8 cellular contexts compared by ENCODE assay signal in genomic region chr7:30135551-30136271, GRCh38. TPM values are rescaled to one million over a fixed set of nuclear protein-coding genes. Genes with fewer than 3 reads are reported as not detected.
DNase-seq lines count a peak whose midpoint lies in the region; ATAC-seq and TF ChIP-seq lines count a peak whose summit lies in the region.

No MANE protein-coding gene starts in this region.

- H3K9me3 ChIP-seq in ascending aorta (no peaks in the 10 kb centered on the region), right atrium auricular region (no peaks in the 10 kb centered on the region), prostate gland (no peaks in the 10 kb centered on the region)

- H3K36me3 ChIP-seq in ascending aorta = no peaks in the 10 kb centered on the region
- H3K36me3 ChIP-seq in right atrium auricular region = no peaks in the 10 kb centered on the region
- H3K36me3 ChIP-seq in prostate gland = no peaks in the 10 kb centered on the region

- H3K4me1 ChIP-seq in ascending aorta (peaks cover 10 to 17% of the 10 kb centered on the region in 2 donors), right atrium auricular region (peaks cover 0 to 23% of the 10 kb centered on the region in 2 donors), prostate gland (replicated peaks) (no peaks in the 10 kb centered on the region)

- DNase-seq in COR-L47 (lab: John Stamatoyannopoulos, UW) = peak; percentile 35
- peak in 61 of 76 experiments; percentile 6 to 77 (median 50) for DNase-seq in HUDEP-2 (lab: John Stamatoyannopoulos, UW; ENCODE audit: unreplicated experiment in 76 of 76)
- peak in 4 of 5 donors; percentile 26 to 49 (median 43) for DNase-seq in T-helper 1 cell
- DNase-seq in ascending aorta (ENCODE audit: low spot score in 2 of 2) = peak in 1 of 2 donors; percentile 81
- peak; percentile 76 for DNase-seq in right atrium auricular region (ENCODE audit: low spot score)
- peak; percentile 44 for DNase-seq in prostate gland (ENCODE audit: low spot score)
- DNase-seq in NCI-H1694 treated with DMSO at 0.1 percent for 48 hours (lab: John Stamatoyannopoulos, UW) = no peak

- H3K4me3 ChIP-seq in ascending aorta = peak overlapping the region; percentile 84 to 85
- H3K4me3 ChIP-seq in right atrium auricular region = peak overlapping the region; percentile 85 to 89
- H3K4me3 ChIP-seq in prostate gland = peak overlapping the region; percentile 69 to 86

- H3K27me3 ChIP-seq in ascending aorta (no peaks in the 10 kb centered on the region), right atrium auricular region (no peaks in the 10 kb centered on the region), prostate gland (replicated peaks; ENCODE audit: insufficient read depth) (no peaks in the 10 kb centered on the region)

- no peak for TF ChIP-seq CTCF in ascending aorta (IDR thresholded peaks at IDR 0.05)
- no peak for TF ChIP-seq CTCF in right atrium auricular region (IDR thresholded peaks at IDR 0.05)
- peak in 1 of 4 experiments; percentile 4 for TF ChIP-seq CTCF in prostate gland (IDR thresholded peaks at IDR 0.05)

- H3K27ac ChIP-seq in ascending aorta (peak overlapping the region; percentile 89 to 96), right atrium auricular region (peak overlapping the region; percentile 93 to 95), prostate gland (peak overlapping the region; percentile 92 to 95)

- peak; percentile 3 for ATAC-seq in GM21360 (IDR thresholded peaks at IDR 0.05; ENCODE audit: unreplicated experiment)

- WGBS in prostate gland = under 1% methylated on average over 41 of the region's 61 CpGs

- peak; percentile 35 for TF ChIP-seq POLR2A in prostate gland (IDR thresholded peaks at IDR 0.05)

- intact Hi-C loops in ascending aorta (cut with DNase I) = loop anchor here (1.0 to 10.0 kb wide), 6 partner anchors 19 to 459 kb away; partner anchors contain the start of genes GARS1, PLEKHA8 and SCRN1
- intact Hi-C loops in prostate gland (cut with DNase I) = no loop called here

RNA-seq across cellular contexts. Expression of gene MTURN, which starts 0.9 kb away (rescaled TPM):
- total RNA-seq in ascending aorta (40.9 TPM), right atrium auricular region (10 to 100 TPM; 17.4 to 65.4 TPM), prostate gland (10 to 100 TPM; 22.6 to 26.9 TPM)
